15 cellular contexts compared by ENCODE assay signal in genomic region chrX:34868633-34869032, GRCh38.
DNase-seq lines count a peak whose midpoint lies in the region; ATAC-seq, FAIRE-seq and TF ChIP-seq lines count a peak whose summit lies in the region.
"Had no signal": no experiment of that assay in that cellular context is flagged by ENCODE, and none has a peak within 500 bp of the region (broad histone marks: within the 10 kb centered on the region; RNA-seq: fewer than 3 reads in every experiment).

No MANE protein-coding gene starts in this region.

- H3K4me3 Mint-ChIP-seq in WTC11 (peak overlapping the region; percentile 41), glutamatergic neuron (ENCODE audit: unreplicated experiment) (no peak overlapping the region)

- H3K4me2 ChIP-seq in A549 = no peak overlapping the region
- H3K4me2 ChIP-seq: BLaER1 had no signal

- TF ChIP-seq EP300 in A549 (IDR thresholded peaks at IDR 0.05) = no peak

- H3K27ac ChIP-seq in A549 (no peak overlapping the region), HUES48 (ENCODE audit: low read depth, low read length) (peak overlapping the region; percentile 58), kidney (ENCODE audit: low read depth in 2 of 2, low read length in 2 of 2) (no peak overlapping the region)
- H3K27ac ChIP-seq: 22Rv1, BLaER1 had no signal

- no peak for DNase-seq in A549 (ENCODE audit: low read depth in 1 of 2, low spot score in 1 of 2)
- DNase-seq in WTC11 (ENCODE audit: low spot score) = no peak
- DNase-seq in glutamatergic neuron = no peak
- no peak for DNase-seq in kidney
- DNase-seq: AML-193, Calu3, DMS 273 treated with DMSO at 0.1 percent for 48 hours had no signal

- H3K36me3 Mint-ChIP-seq in WTC11 (peaks cover 25% of the 10 kb centered on the region), glutamatergic neuron (ENCODE audit: unreplicated experiment) (no peaks in the 10 kb centered on the region)

- 53% methylated on average over 2 of the region's 2 CpGs for WGBS in A549 (ENCODE audit: missing lambda C conversion rate)

- POLR2A ChIA-PET in A549 (lab: Yijun Ruan, JAX) (no interaction called here), WTC11 (lab: Charles Lee) (interaction anchor here (0.6 kb wide), 1 partner anchor 243 kb away, joined by 3 read pairs; no protein-coding TSS in a partner anchor)

- no peak for TF ChIP-seq RAD21 in A549 (conservative IDR thresholded peaks at IDR 0.05 in 1 of 2, IDR thresholded peaks at IDR 0.05 in 1 of 2)

- no peak for TF ChIP-seq CTCF in A549 (IDR thresholded peaks at IDR 0.05)
- no peak for TF ChIP-seq CTCF in WTC11 (IDR thresholded peaks at IDR 0.05)
- TF ChIP-seq CTCF in glutamatergic neuron (IDR thresholded peaks at IDR 0.05; ENCODE audit: partially characterized antibody, unreplicated experiment) = no peak
- TF ChIP-seq CTCF in kidney (IDR thresholded peaks at IDR 0.05; ENCODE audit: borderline replicate concordance, extremely low read depth, insufficient read depth) = no peak

- no peak overlapping the region for H3K4me3 ChIP-seq in A549
- peak overlapping the region; percentile 36 for H3K4me3 ChIP-seq in HUES48 (ENCODE audit: low read depth, low read length)
- peak overlapping the region; percentile 24 for H3K4me3 ChIP-seq in iPS-15b (ENCODE audit: low read depth, low read length)
- H3K4me3 ChIP-seq in kidney (ENCODE audit: low read length in 2 of 2) = no peak overlapping the region
- H3K4me3 ChIP-seq: BLaER1, GM12878 had no signal

- peaks cover 45% of the 10 kb centered on the region for H3K27me3 Mint-ChIP-seq in WTC11 (ENCODE audit: low read depth)
- H3K27me3 Mint-ChIP-seq in glutamatergic neuron (ENCODE audit: unreplicated experiment) = peaks cover 2% of the 10 kb centered on the region

- intact Hi-C loops in kidney (cut with DNase I) = no loop called here

- FAIRE-seq in A549 (lab: Jason Lieb, UNC) = peak; percentile 39
- FAIRE-seq in kidney (lab: Jason Lieb, UNC) = no peak
- FAIRE-seq: GM12878 had no signal

- H3K4me1 Mint-ChIP-seq in WTC11 (peaks cover 24% of the 10 kb centered on the region), glutamatergic neuron (ENCODE audit: low read depth, unreplicated experiment) (no peaks in the 10 kb centered on the region)

- peaks cover 9% of the 10 kb centered on the region for H3K27me3 ChIP-seq in HUES48 (ENCODE audit: control insufficient read depth, insufficient read depth, low read length)
- H3K27me3 ChIP-seq in iPS-15b (ENCODE audit: control insufficient read depth, insufficient read depth, low read length) = peaks cover 10% of the 10 kb centered on the region

- H3K9me3 Mint-ChIP-seq in WTC11 (peaks cover 41% of the 10 kb centered on the region), glutamatergic neuron (ENCODE audit: unreplicated experiment) (no peaks in the 10 kb centered on the region)

- H3K36me3 ChIP-seq in HUES48 (ENCODE audit: control insufficient read depth, insufficient read depth, low read length) (no peaks in the 10 kb centered on the region), iPS-15b (ENCODE audit: control insufficient read depth, insufficient read depth, low read length) (no peaks in the 10 kb centered on the region), kidney (ENCODE audit: control insufficient read depth in 1 of 2, insufficient read depth in 2 of 2, low read length in 2 of 2) (no peaks in the 10 kb centered on the region)
- H3K36me3 ChIP-seq: BLaER1 had no signal

- no peak overlapping the region for H3K27ac Mint-ChIP-seq in WTC11
- H3K27ac Mint-ChIP-seq in glutamatergic neuron (ENCODE audit: unreplicated experiment) = no peak overlapping the region

- ATAC-seq in A549 (no peak), WTC11 (peak; percentile 53), GM21717 (IDR thresholded peaks at IDR 0.05; ENCODE audit: unreplicated experiment) (no peak), HG02884 (IDR thresholded peaks at IDR 0.05; ENCODE audit: unreplicated experiment) (no peak)
- ATAC-seq: GM12878, HCT116 had no signal

- CTCF ChIA-PET in A549 (lab: Yijun Ruan, JAX) (no interaction called here), WTC11 (lab: Charles Lee) (no interaction called here)

- H3K9ac ChIP-seq in HUES48 (ENCODE audit: low read depth, low read length) (no peak overlapping the region), iPS-15b (ENCODE audit: low read depth, low read length) (no peak overlapping the region), kidney (ENCODE audit: low read length in 2 of 2) (no peak overlapping the region)
- H3K9ac ChIP-seq: BLaER1 had no signal

- no peak for TF ChIP-seq POLR2A in A549 (IDR thresholded peaks at IDR 0.05; ENCODE audit: low read length)

- 0 out of 3 replicates have a peak, but pooled peaks cover 3% of the 10 kb centered on the region for H3K9me3 ChIP-seq in A549
- peaks cover 16% of the 10 kb centered on the region for H3K9me3 ChIP-seq in HUES48 (ENCODE audit: control insufficient read depth, insufficient read depth, low read length)
- peaks cover 16% of the 10 kb centered on the region for H3K9me3 ChIP-seq in iPS-15b (ENCODE audit: control insufficient read depth, insufficient read depth, low read length)
- H3K9me3 ChIP-seq in kidney (ENCODE audit: control insufficient read depth in 1 of 2, low read length in 2 of 2) = no peaks in the 10 kb centered on the region

- H3K4me1 ChIP-seq in A549 (peaks cover 4% of the 10 kb centered on the region; the same call in 2 of the 3 replicates), HUES48 (ENCODE audit: control insufficient read depth, insufficient read depth, low read length) (peaks cover 29% of the 10 kb centered on the region), iPS-15b (ENCODE audit: control insufficient read depth, insufficient read depth, low read length) (peaks cover 16% of the 10 kb centered on the region), kidney (ENCODE audit: control insufficient read depth in 1 of 2, insufficient read depth in 1 of 2, low read depth in 1 of 2, low read length in 2 of 2) (no peaks in the 10 kb centered on the region)
- H3K4me1 ChIP-seq: BLaER1 had no signal

TF ChIP-seq in A549, 52 proteins besides CTCF, POLR2A, EP300 and RAD21 (continues in another document):
- TF ChIP-seq NFE2L2 (conservative IDR thresholded peaks at IDR 0.05; ENCODE audit: low read length) = no peak
- TF ChIP-seq BHLHE40 (IDR thresholded peaks at IDR 0.05; ENCODE audit: low read depth, low read length) = no peak
- TF ChIP-seq MAZ (IDR thresholded peaks at IDR 0.05; ENCODE audit: borderline replicate concordance, low read depth, low read length) = no peak
- TF ChIP-seq CEBPB (IDR thresholded peaks at IDR 0.05) = no peak
- no peak for TF ChIP-seq TFCP2L1 (CRISPR knock-in tag; IDR thresholded peaks at IDR 0.05)
- no peak for TF ChIP-seq USF2 (IDR thresholded peaks at IDR 0.05)
- TF ChIP-seq, protein P1, sequence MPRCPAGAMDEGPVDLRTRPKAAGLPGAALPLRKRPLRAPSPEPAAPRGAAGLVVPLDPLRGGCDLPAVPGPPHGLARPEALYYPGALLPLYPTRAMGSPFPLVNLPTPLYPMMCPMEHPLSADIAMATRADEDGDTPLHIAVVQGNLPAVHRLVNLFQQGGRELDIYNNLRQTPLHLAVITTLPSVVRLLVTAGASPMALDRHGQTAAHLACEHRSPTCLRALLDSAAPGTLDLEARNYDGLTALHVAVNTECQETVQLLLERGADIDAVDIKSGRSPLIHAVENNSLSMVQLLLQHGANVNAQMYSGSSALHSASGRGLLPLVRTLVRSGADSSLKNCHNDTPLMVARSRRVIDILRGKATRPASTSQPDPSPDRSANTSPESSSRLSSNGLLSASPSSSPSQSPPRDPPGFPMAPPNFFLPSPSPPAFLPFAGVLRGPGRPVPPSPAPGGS (IDR thresholded peaks at IDR 0.05) = no peak
- TF ChIP-seq CBX8 (IDR thresholded peaks at IDR 0.05) = no peak
- no peak for TF ChIP-seq MAX (IDR thresholded peaks at IDR 0.05)

TF ChIP-seq in WTC11, 78 proteins besides CTCF, POLR2A, EP300 and RAD21 (continues in another document):
- no peak for TF ChIP-seq NR2C2 (CRISPR knock-in tag; IDR thresholded peaks at IDR 0.05)
- no peak for TF ChIP-seq SMAD3 (CRISPR knock-in tag; IDR thresholded peaks at IDR 0.05; ENCODE audit: borderline replicate concordance)
- TF ChIP-seq ZNF396 (CRISPR knock-in tag; IDR thresholded peaks at IDR 0.05; ENCODE audit: borderline replicate concordance) = no peak
- TF ChIP-seq TP53 (CRISPR knock-in tag; IDR thresholded peaks at IDR 0.05) = no peak
- no peak for TF ChIP-seq HMGXB4 (CRISPR knock-in tag; IDR thresholded peaks at IDR 0.05)
- no peak for TF ChIP-seq USF2 (CRISPR knock-in tag; IDR thresholded peaks at IDR 0.05)
- TF ChIP-seq, protein P2, sequence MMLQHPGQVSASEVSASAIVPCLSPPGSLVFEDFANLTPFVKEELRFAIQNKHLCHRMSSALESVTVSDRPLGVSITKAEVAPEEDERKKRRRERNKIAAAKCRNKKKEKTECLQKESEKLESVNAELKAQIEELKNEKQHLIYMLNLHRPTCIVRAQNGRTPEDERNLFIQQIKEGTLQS (CRISPR knock-in tag; conservative IDR thresholded peaks at IDR 0.05) = no peak
- TF ChIP-seq KAT7 (CRISPR knock-in tag; IDR thresholded peaks at IDR 0.05; ENCODE audit: borderline replicate concordance) = no peak
- TF ChIP-seq ZNF138 (CRISPR knock-in tag; conservative IDR thresholded peaks at IDR 0.05) = no peak

Comparison
In these comparisons a context has a peak if more than half of its experiments do, and no peak if none do; other contexts are left out.
1. H3K4me3 ChIP-seq: peak in HUES48 (single experiment) and iPS-15b (single experiment); none in A549 (single experiment) and kidney (0 of 2).